8 cellular contexts compared by ENCODE assay signal in genomic region chr19:48290341-48290922, GRCh38. TPM values are rescaled to one million over a fixed set of nuclear protein-coding genes. Genes with fewer than 3 reads are reported as not detected.
DNase-seq lines count a peak whose midpoint lies in the region; ATAC-seq lines count a peak whose summit lies in the region.

No MANE protein-coding gene starts in this region.

- peaks cover 5% of the 10 kb centered on the region for H3K27me3 Mint-ChIP-seq in activated T-cell treated with anti-CD3 and anti-CD28 coated beads, Interleukin-2, amount 50 U/mL, for 72 hours (ENCODE audit: low read depth)

- H3K9ac ChIP-seq in adipocyte (ENCODE audit: low read length) (peak overlapping the region; percentile 58), iPS-18a (ENCODE audit: low read length) (peak overlapping the region; percentile 64), subcutaneous abdominal adipose tissue (ENCODE audit: low read length in 5 of 5) (peak overlapping the region in 3 of 5 donors; percentile 13 to 62 (median 59))

- H3K27ac Mint-ChIP-seq in activated T-cell treated with anti-CD3 and anti-CD28 coated beads, Interleukin-2, amount 50 U/mL, for 72 hours = no peak overlapping the region

- H3K4me3 ChIP-seq in adipocyte (ENCODE audit: low read length) = peak overlapping the region; percentile 78
- peak overlapping the region; percentile 60 for H3K4me3 ChIP-seq in iPS-18a (ENCODE audit: low read length)
- peak overlapping the region; percentile 22 to 70 (median 63) for H3K4me3 ChIP-seq in subcutaneous abdominal adipose tissue (ENCODE audit: low read depth in 1 of 5, low read length in 5 of 5)

- H3K9me3 ChIP-seq in adipocyte (ENCODE audit: control insufficient read depth, low read length) (peaks cover 19% of the 10 kb centered on the region), iPS-18a (ENCODE audit: control insufficient read depth, low read depth, low read length) (no peaks in the 10 kb centered on the region), subcutaneous abdominal adipose tissue (ENCODE audit: control insufficient read depth in 5 of 5, low read length in 5 of 5) (peaks cover 0 to 10% (median 3%) of the 10 kb centered on the region in 5 donors)

- H3K4me1 Mint-ChIP-seq in activated T-cell treated with anti-CD3 and anti-CD28 coated beads, Interleukin-2, amount 50 U/mL, for 72 hours (ENCODE audit: low read depth) = peaks cover 7% of the 10 kb centered on the region

- H3K36me3 Mint-ChIP-seq in activated T-cell treated with anti-CD3 and anti-CD28 coated beads, Interleukin-2, amount 50 U/mL, for 72 hours (ENCODE audit: insufficient read depth in 2 of 2) = peaks cover 0 to 3% of the 10 kb centered on the region in 2 donors

- peak overlapping the region; percentile 83 to 84 for H3K4me3 Mint-ChIP-seq in activated T-cell treated with anti-CD3 and anti-CD28 coated beads, Interleukin-2, amount 50 U/mL, for 72 hours

- H3K36me3 ChIP-seq in adipocyte (ENCODE audit: control insufficient read depth, insufficient read depth, low read length, severe bottlenecking) = no peaks in the 10 kb centered on the region
- peaks cover 20% of the 10 kb centered on the region for H3K36me3 ChIP-seq in iPS-18a (ENCODE audit: control insufficient read depth, low read depth, low read length)
- H3K36me3 ChIP-seq in subcutaneous abdominal adipose tissue (ENCODE audit: control insufficient read depth in 5 of 5, insufficient read depth in 5 of 5, low read length in 5 of 5) = peaks cover 0 to 8% (median 0%) of the 10 kb centered on the region in 5 donors

- no peak for DNase-seq in activated T-cell treated with anti-CD3 and anti-CD28 coated beads, Interleukin-2, amount 50 U/mL, for 72 hours
- DNase-seq in activated T-cell treated with anti-CD3 and anti-CD28 coated beads, Interleukin-2, amount 50 U/mL, for 48 hours = no peak
- DNase-seq in adipocyte (ENCODE audit: low read depth) = peak; percentile 61
- no peak for DNase-seq in activated CD4-positive, alpha-beta T cell treated with anti-CD3 and anti-CD28 coated beads for 1 hour

- peaks cover 2% of the 10 kb centered on the region for H3K27me3 ChIP-seq in adipocyte (replicated peaks; ENCODE audit: control insufficient read depth, insufficient read depth, low read length)
- no peaks in the 10 kb centered on the region for H3K27me3 ChIP-seq in iPS-18a (ENCODE audit: control insufficient read depth, insufficient read depth, low read length)
- H3K27me3 ChIP-seq in subcutaneous abdominal adipose tissue (ENCODE audit: control insufficient read depth in 5 of 5, insufficient read depth in 4 of 5, low read length in 5 of 5) = peaks cover 0 to 5% (median 2%) of the 10 kb centered on the region in 5 donors

- H3K27ac ChIP-seq in iPS-18a (ENCODE audit: low read length) (peak overlapping the region; percentile 66), subcutaneous abdominal adipose tissue (ENCODE audit: low read depth, low read length) (no peak overlapping the region)

- H3K9me3 Mint-ChIP-seq in activated T-cell treated with anti-CD3 and anti-CD28 coated beads, Interleukin-2, amount 50 U/mL, for 72 hours = peaks cover 2 to 3% of the 10 kb centered on the region in 2 donors

- ATAC-seq in activated T-cell treated with anti-CD3 and anti-CD28 coated beads, Interleukin-2, amount 50 U/mL, for 72 hours (replicated peaks in 1 of 2) = no peak
- ATAC-seq in HG03378 (IDR thresholded peaks at IDR 0.05; ENCODE audit: unreplicated experiment) (no peak), HG03457 (IDR thresholded peaks at IDR 0.05; ENCODE audit: unreplicated experiment) (no peak)

- peaks cover 15% of the 10 kb centered on the region for H3K4me1 ChIP-seq in adipocyte (ENCODE audit: control insufficient read depth, insufficient read depth, low read length)
- peaks cover 5% of the 10 kb centered on the region for H3K4me1 ChIP-seq in iPS-18a (ENCODE audit: control insufficient read depth, low read depth, low read length)
- H3K4me1 ChIP-seq in subcutaneous abdominal adipose tissue (ENCODE audit: control insufficient read depth in 5 of 5, insufficient read depth in 5 of 5, low read length in 5 of 5) = peaks cover 4 to 15% (median 13%) of the 10 kb centered on the region in 5 donors

RNA-seq across cellular contexts. Expression of gene ZNF114, which starts 20.6 kb away (rescaled TPM):
- under 1 TPM in 1 of 2 donors, not detected in 1; 0.14 TPM for total RNA-seq in activated T-cell treated with anti-CD3 and anti-CD28 coated beads, Interleukin-2, amount 50 U/mL, for 72 hours

RNA-seq across cellular contexts. Expression of gene CARD8, which starts 34.7 kb away (rescaled TPM):
- total RNA-seq in activated T-cell treated with anti-CD3 and anti-CD28 coated beads, Interleukin-2, amount 50 U/mL, for 72 hours = 100 to 1,000 TPM; 166 to 201 TPM

RNA-seq across cellular contexts. Expression of gene EMP3, which starts 34.9 kb away (rescaled TPM):
- 100 to 1,000 TPM; 150 to 174 TPM for total RNA-seq in activated T-cell treated with anti-CD3 and anti-CD28 coated beads, Interleukin-2, amount 50 U/mL, for 72 hours
